In genomic region chr12:68348419-68348818, GRCh38 we compare ENCODE assay signal across 18 cellular contexts.
"Had no signal": no experiment of that assay in that cellular context is flagged by ENCODE, and none has a peak within 500 bp of the region (broad histone marks: within the 10 kb centered on the region; RNA-seq: fewer than 3 reads in every experiment).

No MANE protein-coding gene starts in this region.

- H3K27ac Mint-ChIP-seq: activated naive CD4-positive, alpha-beta T cell treated with anti-CD3 and anti-CD28 coated beads, Interleukin-2, amount 10 ng/mL, durations not matched to agents 7 days and 5 days; activated naive CD8-positive, alpha-beta T cell treated with anti-CD3 and anti-CD28 coated beads for 36 hours; activated T-cell treated with anti-CD3 and anti-CD28 coated beads, Interleukin-2, amount 50 U/mL, for 72 hours; activated T-helper 2 cell treated with anti-CD3 and anti-CD28 coated beads, Interferon-gamma antibody, Interleukin-2, Interleukin-4, amounts not matched to agents 10 μg/mL and 5 μg/mL and 100 μg/mL, durations not matched to agents 14 hours and 24 hours and 36 hours; T-helper 1 cell treated with Interleukin-12 subunit alpha and Interleukin-12 subunit beta and Interleukin-4 antibody, amounts not matched to agents 30 μg/mL and 1 μg/mL, for 36 hours had no signal

- H3K27me3 Mint-ChIP-seq: activated naive CD8-positive, alpha-beta T cell treated with anti-CD3 and anti-CD28 coated beads for 36 hours had no signal

- H3K9me3 Mint-ChIP-seq: activated naive CD8-positive, alpha-beta T cell treated with anti-CD3 and anti-CD28 coated beads for 36 hours; activated T-helper 2 cell treated with anti-CD3 and anti-CD28 coated beads, Interferon-gamma antibody, Interleukin-2, Interleukin-4, amounts not matched to agents 10 μg/mL and 5 μg/mL and 100 μg/mL, durations not matched to agents 14 hours and 24 hours and 36 hours had no signal

- H3K4me3 Mint-ChIP-seq: activated naive CD4-positive, alpha-beta T cell treated with anti-CD3 and anti-CD28 coated beads, Interleukin-2, amount 10 ng/mL, durations not matched to agents 7 days and 5 days; activated naive CD8-positive, alpha-beta T cell treated with anti-CD3 and anti-CD28 coated beads for 36 hours; activated T-cell treated with anti-CD3 and anti-CD28 coated beads, Interleukin-2, amount 50 U/mL, for 72 hours; T-helper 1 cell treated with Interleukin-12 subunit alpha and Interleukin-12 subunit beta and Interleukin-4 antibody, amounts not matched to agents 30 μg/mL and 1 μg/mL, for 36 hours had no signal

- H3K36me3 Mint-ChIP-seq: activated naive CD4-positive, alpha-beta T cell treated with anti-CD3 and anti-CD28 coated beads, Interleukin-2, amount 10 ng/mL, durations not matched to agents 7 days and 5 days; activated naive CD8-positive, alpha-beta T cell treated with anti-CD3 and anti-CD28 coated beads for 36 hours had no signal

- H3K27me3 ChIP-seq: brain microvascular endothelial cell, cardiac muscle cell had no signal

- H3K36me3 ChIP-seq: brain microvascular endothelial cell, cardiac muscle cell had no signal

- DNase-seq: activated CD4-positive, alpha-beta T cell treated with anti-CD3 and anti-CD28 coated beads for 48 hours; activated CD4-positive, alpha-beta T cell treated with anti-CD3 and anti-CD28 coated beads, Interleukin-2, amount 50 U/mL, for 4 hours; activated CD8-positive, alpha-beta memory T cell treated with anti-CD3 and anti-CD28 coated beads, Interleukin-2, amount 50 U/mL, for 4 hours; activated gamma-delta T cell treated with Interleukin-2 at 50 U/mL for 16 hours; activated naive CD4-positive, alpha-beta T cell treated with anti-CD3 and anti-CD28 coated beads, Interleukin-2, amount 10 ng/mL, durations not matched to agents 7 days and 5 days; activated naive CD8-positive, alpha-beta T cell treated with anti-CD3 and anti-CD28 coated beads for 36 hours; activated T-cell treated with anti-CD3 and anti-CD28 coated beads, Interleukin-2, amount 50 U/mL, for 72 hours; brain microvascular endothelial cell; Karpas-422; MM.1S; NCI-H1105; NCI-H510A; NCI-H526 treated with DMSO at 0.1 percent for 48 hours; SHP77 treated with DMSO at 0.1 percent for 48 hours had no signal

- H3K27ac ChIP-seq: brain microvascular endothelial cell, cardiac muscle cell had no signal

- H3K4me3 ChIP-seq: cardiac muscle cell, K562 had no signal
